In genomic region chr17:68302666-68303065, GRCh38 we compare ENCODE assay signal across 22 cellular contexts. TPM values are rescaled to one million over a fixed set of nuclear protein-coding genes. Genes with fewer than 3 reads are reported as not detected.
DNase-seq lines count a peak whose midpoint lies in the region; ATAC-seq, FAIRE-seq and TF ChIP-seq lines count a peak whose summit lies in the region.
"Had no signal": no experiment of that assay in that cellular context is flagged by ENCODE, and none has a peak within 500 bp of the region (broad histone marks: within the 10 kb centered on the region; RNA-seq: fewer than 3 reads in every experiment).

No MANE protein-coding gene starts in this region.

- peaks cover 9% of the 10 kb centered on the region for H3K36me3 Mint-ChIP-seq in endothelial cell (ENCODE audit: low read depth, unreplicated experiment)

- peaks cover 41% of the 10 kb centered on the region for H3K4me1 Mint-ChIP-seq in endothelial cell (ENCODE audit: unreplicated experiment)
- H3K4me1 Mint-ChIP-seq: B cell had no signal

- no peak for TF ChIP-seq CTCF in endothelial cell (IDR thresholded peaks at IDR 0.05; ENCODE audit: unreplicated experiment)

- no peak for TF ChIP-seq POLR2A in GM12891 (IDR thresholded peaks at IDR 0.05; ENCODE audit: low read depth, low read length)

- no peaks in the 10 kb centered on the region for H3K9me3 Mint-ChIP-seq in endothelial cell (ENCODE audit: unreplicated experiment)
- H3K9me3 Mint-ChIP-seq: activated CD4-positive, alpha-beta T cell treated with anti-CD3 and anti-CD28 coated beads, Interleukin-2, amount 10 ng/mL, durations not matched to agents 24 days and 14 days; activated naive CD4-positive, alpha-beta T cell treated with anti-CD3 and anti-CD28 coated beads, Interleukin-2, amount 50 U/mL, for 72 hours; natural killer cell had no signal

- intact Hi-C loops in sciatic nerve (cut with DNase I): no loop called here

- ATAC-seq in sciatic nerve (peak; percentile 71), HG03442 (IDR thresholded peaks at IDR 0.05; ENCODE audit: unreplicated experiment) (no peak)
- ATAC-seq: activated naive CD4-positive, alpha-beta T cell treated with anti-CD3 and anti-CD28 coated beads, Interleukin-2, amount 50 U/mL, for 72 hours; HCT116; left ventricle myocardium superior; natural killer cell; Panc1 had no signal

- peak overlapping the region; percentile 66 for H3K4me3 Mint-ChIP-seq in endothelial cell (ENCODE audit: unreplicated experiment)
- H3K4me3 Mint-ChIP-seq: activated CD4-positive, alpha-beta T cell treated with anti-CD3 and anti-CD28 coated beads, Interleukin-2, amount 10 ng/mL, durations not matched to agents 24 days and 14 days; B cell; natural killer cell had no signal

- DNase-seq in NCI-H82 (lab: John Stamatoyannopoulos, UW) (peak; percentile 9), NCI-H82 treated with DMSO at 0.1 percent for 48 hours (lab: John Stamatoyannopoulos, UW; ENCODE audit: unreplicated experiment) (no peak), NCI-H446 (lab: John Stamatoyannopoulos, UW) (peak; percentile 20 to 66), endothelial cell (ENCODE audit: low spot score) (no peak), sciatic nerve (ENCODE audit: low spot score) (no peak), germinal center (ENCODE audit: low spot score) (no peak), GM12891 (ENCODE audit: insufficient read length, low spot score) (no peak)
- DNase-seq: activated CD4-positive, alpha-beta T cell treated with anti-CD3 and anti-CD28 coated beads, Interleukin-2, amount 10 ng/mL, durations not matched to agents 24 days and 14 days; effector memory CD4-positive, alpha-beta T cell; hypothalamus; left ventricle myocardium superior; midbrain; natural killer cell had no signal

- FAIRE-seq in GM12891 (lab: Jason Lieb, UNC): no peak
- FAIRE-seq: A549, frontal cortex, islet of Langerhans had no signal

- H3K27me3 Mint-ChIP-seq in endothelial cell (ENCODE audit: unreplicated experiment): no peaks in the 10 kb centered on the region
- H3K27me3 Mint-ChIP-seq: B cell had no signal

- peak overlapping the region; percentile 96 for H3K27ac Mint-ChIP-seq in endothelial cell (ENCODE audit: unreplicated experiment)
- H3K27ac Mint-ChIP-seq: activated CD4-positive, alpha-beta T cell treated with anti-CD3 and anti-CD28 coated beads, Interleukin-2, amount 10 ng/mL, durations not matched to agents 24 days and 14 days; B cell; progenitor cell of endocrine pancreas had no signal

TF ChIP-seq in GM12891, 5 proteins besides CTCF, POLR2A, EP300 and RAD21:
- TF ChIP-seq POU2F2 (IDR thresholded peaks at IDR 0.05; ENCODE audit: low read depth, low read length) (no peak), PAX5 (IDR thresholded peaks at IDR 0.05; ENCODE audit: insufficient read depth, low read length, severe bottlenecking) (no peak), TAF1 (IDR thresholded peaks at IDR 0.05; ENCODE audit: low read depth, low read length) (no peak), POLR2AphosphoS5 (IDR thresholded peaks at IDR 0.05; ENCODE audit: low read depth, low read length) (no peak), SPI1 (IDR thresholded peaks at IDR 0.05; ENCODE audit: low read depth, low read length) (no peak)

RNA-seq across cellular contexts. Expression of gene ARSG, which starts 11.4 kb away (rescaled TPM):
- total RNA-seq in endothelial cell (ENCODE audit: unreplicated experiment) (9.8 TPM), sciatic nerve (7.0 TPM)
- polyA plus RNA-seq in GM12891 (2012; ENCODE audit: low read depth, missing spikeins): 3.1 TPM

RNA-seq across cellular contexts. Expression of gene SLC16A6, which starts 11.7 kb away (rescaled TPM):
- total RNA-seq in endothelial cell (ENCODE audit: unreplicated experiment) (2.4 TPM), sciatic nerve (1.1 TPM)
- 1.7 TPM for polyA plus RNA-seq in GM12891 (2012; ENCODE audit: low read depth, missing spikeins)
- total RNA-seq: left ventricle myocardium superior had no signal

RNA-seq across cellular contexts. Expression of gene AMZ2, which starts 54.8 kb away (rescaled TPM):
- 70.3 TPM for total RNA-seq in endothelial cell (ENCODE audit: unreplicated experiment)
- 62.1 TPM for total RNA-seq in sciatic nerve
- 84.6 TPM for polyA plus RNA-seq in GM12891 (2012; ENCODE audit: low read depth, missing spikeins)

Comparison
In these comparisons a context has a peak if more than half of its experiments do, and no peak if none do; other contexts are left out.
1. DNase-seq: peak in NCI-H82 (single experiment) and NCI-H446 (2 of 2); none in NCI-H82 treated with DMSO at 0.1 percent for 48 hours (single experiment), endothelial cell (single experiment), sciatic nerve (single experiment), germinal center (single experiment) and GM12891 (single experiment).